22 cellular contexts compared by ENCODE assay signal in the genomic region with DNA sequence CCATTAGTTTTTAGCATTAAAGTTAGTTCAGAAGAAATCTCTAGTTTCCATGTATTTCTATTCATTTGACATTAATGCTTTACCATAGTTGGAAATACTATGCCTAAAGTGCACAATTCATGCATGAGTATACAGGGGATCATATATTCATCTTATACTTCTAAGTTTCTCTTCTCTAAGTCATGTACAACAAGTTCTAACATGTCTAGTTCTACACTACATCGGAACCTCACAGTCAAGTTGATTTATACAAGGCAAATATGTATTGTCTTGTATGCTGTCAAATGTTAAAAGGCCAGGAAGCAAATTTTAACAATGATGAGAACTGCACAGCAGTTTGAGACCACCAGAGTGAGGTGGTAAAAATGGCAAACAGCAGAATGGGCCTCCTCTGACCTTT. TPM values are rescaled to one million over a fixed set of nuclear protein-coding genes. Genes with fewer than 3 reads are reported as not detected.
DNase-seq lines count a peak whose midpoint lies in the region; TF ChIP-seq lines count a peak whose summit lies in the region.
"Had no signal": no experiment of that assay in that cellular context is flagged by ENCODE, and none has a peak within 500 bp of the region (broad histone marks: within the 10 kb centered on the region; RNA-seq: fewer than 3 reads in every experiment).

No MANE protein-coding gene starts in this region.

- peak overlapping the region; percentile 56 for H2AK5ac ChIP-seq in mesenchymal stem cell (ENCODE audit: low read length, severe bottlenecking)

- no peak overlapping the region for H3K4me3 Mint-ChIP-seq in endothelial cell (ENCODE audit: unreplicated experiment)

- H2BK15ac ChIP-seq in mesenchymal stem cell (ENCODE audit: low read depth, poor library complexity, severe bottlenecking): no peak overlapping the region

- H3K27me3 Mint-ChIP-seq in endothelial cell (ENCODE audit: unreplicated experiment): peaks cover 1% of the 10 kb centered on the region

- no peak overlapping the region for H3K23ac ChIP-seq in mesenchymal stem cell (ENCODE audit: low read length in 2 of 2)

- no peak overlapping the region for H2AFZ ChIP-seq in mesenchymal stem cell (ENCODE audit: low read depth, low read length)

- H3K9me3 Mint-ChIP-seq in endothelial cell (ENCODE audit: unreplicated experiment): no peaks in the 10 kb centered on the region

- H3K27ac Mint-ChIP-seq in endothelial cell (ENCODE audit: unreplicated experiment): peak overlapping the region; percentile 25

- TF ChIP-seq CTCF in RWPE1 (conservative IDR thresholded peaks at IDR 0.05; ENCODE audit: low read depth): no peak
- TF ChIP-seq CTCF in endothelial cell (IDR thresholded peaks at IDR 0.05; ENCODE audit: unreplicated experiment): no peak

- CTCF ChIA-PET in RWPE1 (lab: Yijun Ruan, JAX): no interaction called here

- H2BK120ac ChIP-seq in mesenchymal stem cell (ENCODE audit: low read depth, low read length): no peak overlapping the region

- H3K36me3 ChIP-seq in mesenchymal stem cell (ENCODE audit: control insufficient read depth in 1 of 2, insufficient read depth in 2 of 2, low read depth in 1 of 2, low read length in 2 of 2): peaks cover 11 to 41% of the 10 kb centered on the region in 2 experiments

- H3K4me3 ChIP-seq in mesenchymal stem cell (ENCODE audit: insufficient read depth in 1 of 2, low read depth in 1 of 2, low read length in 2 of 2): no peak overlapping the region
- H3K4me3 ChIP-seq: MG63 had no signal

- H4K91ac ChIP-seq in mesenchymal stem cell (ENCODE audit: low read length): no peak overlapping the region

- no peak overlapping the region for H2BK5ac ChIP-seq in mesenchymal stem cell (ENCODE audit: low read depth, low read length, poor library complexity, severe bottlenecking)

- DNase-seq in HPDE6-E6E7 (ENCODE audit: extremely low spot score) (peak; percentile 34), RWPE1 (ENCODE audit: low spot score) (peak; percentile 53), endothelial cell (ENCODE audit: low spot score) (no peak), mesenchymal stem cell (no peak), SW480 (ENCODE audit: low spot score) (no peak), NCI-H1048 (lab: John Stamatoyannopoulos, UW) (no peak), midbrain (lab: John Stamatoyannopoulos, UW) (no peak)
- DNase-seq: Calu3, DMS79 treated with DMSO at 0.1 percent for 48 hours, GF-D8, KBM-7, MG63, NCI-H1417, NCI-H1694, NCI-H2029 treated with DMSO at 0.1 percent for 48 hours, NCI-H2171, NCI-H345, NCI-H510A treated with DMSO at 0.1 percent for 48 hours, NCI-H774, SHP77, T-helper 1 cell had no signal

- H3K4me1 ChIP-seq in mesenchymal stem cell (ENCODE audit: control insufficient read depth, insufficient read depth, low read depth, low read length): no peaks in the 10 kb centered on the region

- POLR2A ChIA-PET in RWPE1 (lab: Yijun Ruan, JAX; ENCODE audit: low non-redundant PET): no interaction called here

- peaks cover 21% of the 10 kb centered on the region for H3K36me3 Mint-ChIP-seq in endothelial cell (ENCODE audit: low read depth, unreplicated experiment)

- no peak overlapping the region for H4K8ac ChIP-seq in mesenchymal stem cell (ENCODE audit: low read length)

- H3K9ac ChIP-seq in mesenchymal stem cell (ENCODE audit: low read length): no peak overlapping the region

- H3K4ac ChIP-seq in mesenchymal stem cell (ENCODE audit: low read depth in 1 of 2, low read length in 2 of 2): no peak overlapping the region

- 100% methylated on average over 1 of the region's 1 CpG for WGBS in mesenchymal stem cell

- H2BK12ac ChIP-seq in mesenchymal stem cell (ENCODE audit: low read length in 2 of 2): no peak overlapping the region

- peaks cover 3% of the 10 kb centered on the region for H3K79me1 ChIP-seq in mesenchymal stem cell (replicated peaks; ENCODE audit: low read length, poor library complexity, severe bottlenecking)

- H3K14ac ChIP-seq in mesenchymal stem cell (ENCODE audit: low read length in 2 of 2): no peak overlapping the region

- H3K27ac ChIP-seq in RWPE1 (no peak overlapping the region), mesenchymal stem cell (ENCODE audit: low read length, poor library complexity, severe bottlenecking) (no peak overlapping the region)

- H3K4me1 Mint-ChIP-seq in endothelial cell (ENCODE audit: unreplicated experiment): no peaks in the 10 kb centered on the region

- no peaks in the 10 kb centered on the region for H3K9me3 ChIP-seq in mesenchymal stem cell (ENCODE audit: control insufficient read depth, low read length)
- H3K9me3 ChIP-seq: MG63 had no signal

- no peaks in the 10 kb centered on the region for H3K27me3 ChIP-seq in mesenchymal stem cell (ENCODE audit: control insufficient read depth in 1 of 2, insufficient read depth in 1 of 2, low read length in 2 of 2)
- H3K27me3 ChIP-seq: MG63 had no signal

- no peak overlapping the region for H3K4me2 ChIP-seq in mesenchymal stem cell (ENCODE audit: low read length, poor library complexity, severe bottlenecking)

- H3K18ac ChIP-seq in mesenchymal stem cell (ENCODE audit: low read depth in 1 of 2, low read length in 2 of 2): no peak overlapping the region

RNA-seq across cellular contexts. Expression of a gene that starts 22.9 kb away (rescaled TPM):
- total RNA-seq in endothelial cell (ENCODE audit: unreplicated experiment): 80.7 TPM
- polyA plus RNA-seq in mesenchymal stem cell (2013, experiment 1 of 2): 5.6 TPM
- polyA plus RNA-seq in mesenchymal stem cell (2013, experiment 2 of 2): 5.8 TPM

RNA-seq across cellular contexts. Expression of a gene that starts 28.6 kb away (rescaled TPM):
- total RNA-seq in endothelial cell (ENCODE audit: unreplicated experiment): 29.8 TPM
- polyA plus RNA-seq in mesenchymal stem cell (2013, experiment 1 of 2): 27.3 TPM
- polyA plus RNA-seq in mesenchymal stem cell (2013, experiment 2 of 2): 27.5 TPM

RNA-seq across cellular contexts. Expression of a gene that starts 32.1 kb away (rescaled TPM):
- total RNA-seq in endothelial cell (ENCODE audit: unreplicated experiment): not detected
- polyA plus RNA-seq in mesenchymal stem cell (2013, experiment 1 of 2): not detected
- not detected for polyA plus RNA-seq in mesenchymal stem cell (2013, experiment 2 of 2)
- total RNA-seq: Calu3, SK-MEL-5 had no signal

RNA-seq across cellular contexts. Expression of a gene that starts 35.5 kb away (rescaled TPM):
- 57.9 TPM for total RNA-seq in endothelial cell (ENCODE audit: unreplicated experiment)
- polyA plus RNA-seq in mesenchymal stem cell (2013, experiment 1 of 2): 25.8 TPM
- polyA plus RNA-seq in mesenchymal stem cell (2013, experiment 2 of 2): 27.8 TPM

Comparison
In these comparisons a context has a peak if more than half of its experiments do, and no peak if none do; other contexts are left out.
1. DNase-seq: peak in HPDE6-E6E7 (single experiment) and RWPE1 (single experiment); none in endothelial cell (single experiment), mesenchymal stem cell (single experiment), SW480 (single experiment), NCI-H1048 (single experiment) and midbrain (single experiment).